Comparison of ENCODE assay signal across 18 cellular contexts in genomic region chr17:59380474-59380873, GRCh38. TPM values are rescaled to one million over a fixed set of nuclear protein-coding genes. Genes with fewer than 3 reads are reported as not detected.
DNase-seq lines count a peak whose midpoint lies in the region; ATAC-seq and TF ChIP-seq lines count a peak whose summit lies in the region.
"Had no signal": no experiment of that assay in that cellular context is flagged by ENCODE, and none has a peak within 500 bp of the region (broad histone marks: within the 10 kb centered on the region; RNA-seq: fewer than 3 reads in every experiment).

No MANE protein-coding gene starts in this region.

- no peaks in the 10 kb centered on the region for H3K9me3 Mint-ChIP-seq in activated T-helper 1 cell treated with anti-CD3 and anti-CD28 coated beads, Interleukin-12 subunit alpha, Interleukin-12 subunit beta, Interleukin-2, Interleukin-4 antibody, amounts not matched to agents 30 ng/mL and 10 ng/mL and 1 ng/mL, durations not matched to agents 14 hours and 24 hours and 36 hours
- H3K9me3 Mint-ChIP-seq: activated T-cell treated with anti-CD3 and anti-CD28 coated beads, Interleukin-2, amount 50 U/mL, for 4 hours; naive thymus-derived CD4-positive, alpha-beta T cell had no signal

- peaks cover 31% of the 10 kb centered on the region for H3K4me1 ChIP-seq in cardiac muscle cell (ENCODE audit: low read depth)
- peaks cover 13 to 61% (median 42%) of the 10 kb centered on the region in 3 donors for H3K4me1 ChIP-seq in esophagus squamous epithelium
- peaks cover 82% of the 10 kb centered on the region in 2 donors for H3K4me1 ChIP-seq in gastrocnemius medialis
- H3K4me1 ChIP-seq in upper lobe of right lung: peaks cover 32% of the 10 kb centered on the region

- in situ Hi-C loops in gastrocnemius medialis (cut with MboI; ENCODE audit: low sequenced_read_pairs in 4 of 4) (no loop called here), GM13977 (cut with MboI; ENCODE audit: low pct_unique_long_range_greater_than_20kb, low sequenced_read_pairs, unreplicated experiment) (no loop called here)

- no peak for DNase-seq in cardiac muscle cell (ENCODE audit: low read depth in 1 of 2, low spot score in 1 of 2)
- no peak for DNase-seq in left cardiac atrium
- no peak for DNase-seq in esophagus squamous epithelium (lab: John Stamatoyannopoulos, UW)
- DNase-seq in gastrocnemius medialis: no peak
- DNase-seq in upper lobe of right lung: no peak
- no peak for DNase-seq in C1 segment of cervical spinal cord (lab: John Stamatoyannopoulos, UW)
- DNase-seq in activated T-helper 1 cell treated with anti-CD3 and anti-CD28 coated beads, Interleukin-12 subunit alpha, Interleukin-12 subunit beta, Interleukin-2, Interleukin-4 antibody, amounts not matched to agents 30 ng/mL and 10 ng/mL and 1 ng/mL, durations not matched to agents 14 hours and 24 hours and 36 hours (ENCODE audit: low spot score): no peak
- no peak for DNase-seq in GM13977 (ENCODE audit: low spot score)
- DNase-seq: activated naive CD4-positive, alpha-beta T cell treated with anti-CD3 and anti-CD28 coated beads, Interleukin-2, amount 50 U/mL, for 16 hours; activated T-cell treated with anti-CD3 and anti-CD28 coated beads, Interleukin-2, amount 50 U/mL, for 4 hours; foreskin fibroblast; islet precursor cell; naive thymus-derived CD4-positive, alpha-beta T cell; NCI-H1092; NCI-H510A treated with DMSO at 0.1 percent for 48 hours; stimulated activated CD4-positive, alpha-beta T cell treated with anti-CD3 and anti-CD28 coated beads, Interleukin-1b, Interleukin-23, amount 100 ng/mL, for 48 hours; stimulated activated naive CD4-positive, alpha-beta T cell treated with Interleukin-2 at 50 U/mL for 16 hours; T1000 had no signal

- H3K27ac ChIP-seq in cardiac muscle cell: peak overlapping the region; percentile 75
- peak overlapping the region in 3 of 4 donors; percentile 70 to 75 (median 74) for H3K27ac ChIP-seq in esophagus squamous epithelium
- peak overlapping the region; percentile 96 to 99 (median 98) for H3K27ac ChIP-seq in gastrocnemius medialis
- H3K27ac ChIP-seq in upper lobe of right lung: peak overlapping the region; percentile 70

- no peak overlapping the region for H3K4me3 ChIP-seq in cardiac muscle cell
- H3K4me3 ChIP-seq in esophagus squamous epithelium: no peak overlapping the region
- H3K4me3 ChIP-seq in gastrocnemius medialis: no peak overlapping the region
- H3K4me3 ChIP-seq in upper lobe of right lung: no peak overlapping the region

- H3K27me3 Mint-ChIP-seq in activated T-helper 1 cell treated with anti-CD3 and anti-CD28 coated beads, Interleukin-12 subunit alpha, Interleukin-12 subunit beta, Interleukin-2, Interleukin-4 antibody, amounts not matched to agents 30 ng/mL and 10 ng/mL and 1 ng/mL, durations not matched to agents 14 hours and 24 hours and 36 hours (ENCODE audit: insufficient read depth): no peaks in the 10 kb centered on the region
- H3K27me3 Mint-ChIP-seq: naive thymus-derived CD4-positive, alpha-beta T cell had no signal

- H3K9me3 ChIP-seq in cardiac muscle cell (ENCODE audit: low read depth) (no peaks in the 10 kb centered on the region), esophagus squamous epithelium (no peaks in the 10 kb centered on the region), gastrocnemius medialis (no peaks in the 10 kb centered on the region), upper lobe of right lung (no peaks in the 10 kb centered on the region)

- H3K36me3 ChIP-seq in cardiac muscle cell (no peaks in the 10 kb centered on the region), esophagus squamous epithelium (no peaks in the 10 kb centered on the region), gastrocnemius medialis (no peaks in the 10 kb centered on the region), upper lobe of right lung (no peaks in the 10 kb centered on the region)

- ATAC-seq in left cardiac atrium (no peak), gastrocnemius medialis (no peak), upper lobe of right lung (no peak)
- ATAC-seq: activated T-cell treated with anti-CD3 and anti-CD28 coated beads, Interleukin-2, amount 50 U/mL, for 4 hours; naive thymus-derived CD4-positive, alpha-beta T cell had no signal

- H3K27me3 ChIP-seq in cardiac muscle cell (no peaks in the 10 kb centered on the region), esophagus squamous epithelium (no peaks in the 10 kb centered on the region), gastrocnemius medialis (no peaks in the 10 kb centered on the region), upper lobe of right lung (no peaks in the 10 kb centered on the region)

- H3K4me3 Mint-ChIP-seq in activated T-helper 1 cell treated with anti-CD3 and anti-CD28 coated beads, Interleukin-12 subunit alpha, Interleukin-12 subunit beta, Interleukin-2, Interleukin-4 antibody, amounts not matched to agents 30 ng/mL and 10 ng/mL and 1 ng/mL, durations not matched to agents 14 hours and 24 hours and 36 hours: no peak overlapping the region
- H3K4me3 Mint-ChIP-seq: activated T-cell treated with anti-CD3 and anti-CD28 coated beads, Interleukin-2, amount 50 U/mL, for 4 hours had no signal

- intact Hi-C loops in left cardiac atrium (cut with DNase I) (loop anchor here in 1 of 2 donors (10.0 kb wide), 1 partner anchor 46 kb away; the partner anchor contains the start of gene YPEL2), esophagus squamous epithelium (cut with DNase I) (no loop called here), gastrocnemius medialis (cut with DNase I; ENCODE audit: low total_unique reads) (no loop called here), upper lobe of right lung (cut with DNase I) (no loop called here)
- intact Hi-C loops in activated T-helper 1 cell treated with anti-CD3 and anti-CD28 coated beads, Interleukin-12 subunit alpha, Interleukin-12 subunit beta, Interleukin-2, Interleukin-4 antibody, amounts not matched to agents 30 ng/mL and 10 ng/mL and 1 ng/mL, durations not matched to agents 14 hours and 24 hours and 36 hours (cut with micrococcal nuclease): no loop called here

- no peak overlapping the region for H3K27ac Mint-ChIP-seq in activated T-helper 1 cell treated with anti-CD3 and anti-CD28 coated beads, Interleukin-12 subunit alpha, Interleukin-12 subunit beta, Interleukin-2, Interleukin-4 antibody, amounts not matched to agents 30 ng/mL and 10 ng/mL and 1 ng/mL, durations not matched to agents 14 hours and 24 hours and 36 hours

- peaks cover 26% of the 10 kb centered on the region for H3K4me1 Mint-ChIP-seq in activated T-helper 1 cell treated with anti-CD3 and anti-CD28 coated beads, Interleukin-12 subunit alpha, Interleukin-12 subunit beta, Interleukin-2, Interleukin-4 antibody, amounts not matched to agents 30 ng/mL and 10 ng/mL and 1 ng/mL, durations not matched to agents 14 hours and 24 hours and 36 hours (ENCODE audit: low read depth)

- TF ChIP-seq POLR2A in esophagus squamous epithelium (IDR thresholded peaks at IDR 0.05) (no peak), gastrocnemius medialis (IDR thresholded peaks at IDR 0.05) (no peak)

- H3K36me3 Mint-ChIP-seq in activated T-helper 1 cell treated with anti-CD3 and anti-CD28 coated beads, Interleukin-12 subunit alpha, Interleukin-12 subunit beta, Interleukin-2, Interleukin-4 antibody, amounts not matched to agents 30 ng/mL and 10 ng/mL and 1 ng/mL, durations not matched to agents 14 hours and 24 hours and 36 hours (ENCODE audit: low read depth): no peaks in the 10 kb centered on the region

- 76 to 93% methylated on average over 3 of the region's 3 CpGs for WGBS in esophagus squamous epithelium, 2 donors

- TF ChIP-seq CTCF in cardiac muscle cell (IDR thresholded peaks at IDR 0.05; ENCODE audit: low read depth, low read length) (no peak), esophagus squamous epithelium (IDR thresholded peaks at IDR 0.05) (no peak), gastrocnemius medialis (IDR thresholded peaks at IDR 0.05 in 4 of 5, conservative IDR thresholded peaks at IDR 0.05 in 1 of 5) (no peak), upper lobe of right lung (IDR thresholded peaks at IDR 0.05) (no peak), GM13977 (IDR thresholded peaks at IDR 0.05; ENCODE audit: extremely low read depth, insufficient read depth, missing control alignments) (no peak)

RNA-seq across cellular contexts. Expression of gene YPEL2, which starts 49.0 kb away (rescaled TPM):
- total RNA-seq in cardiac muscle cell: 48.7 and 80.7 TPM in 2 replicates
- 79.3 and 95.5 TPM in 2 replicates for polyA plus RNA-seq in cardiac muscle cell
- 10 to 100 TPM; 10.5 to 25.4 TPM for total RNA-seq in left cardiac atrium
- total RNA-seq in esophagus squamous epithelium: 10 to 100 TPM in 2 of 4 donors, 1 to 10 TPM in 2; 5.5 to 18.3 (median 11.2) TPM
- total RNA-seq in gastrocnemius medialis: 10 to 100 TPM; 18.9 to 27.4 (median 22.2) TPM
- 19.6 TPM for total RNA-seq in upper lobe of right lung
- 7.4 and 7.9 TPM in 2 replicates for total RNA-seq in activated T-helper 1 cell treated with anti-CD3 and anti-CD28 coated beads, Interleukin-12 subunit alpha, Interleukin-12 subunit beta, Interleukin-2, Interleukin-4 antibody, amounts not matched to agents 30 ng/mL and 10 ng/mL and 1 ng/mL, durations not matched to agents 14 hours and 24 hours and 36 hours
